ENCODE assay signal across 1 cellular context in genomic region chr2:138081225-138082073, GRCh38.
TF ChIP-seq lines count a peak whose summit lies in the region.

No MANE protein-coding gene starts in this region.

TF ChIP-seq in HepG2, 621 proteins besides CTCF, POLR2A, EP300 and RAD21 (continued from another document):
- TF ChIP-seq ZNF788 (CRISPR knock-in tag; IDR thresholded peaks at IDR 0.05; ENCODE audit: borderline replicate concordance) (no peak), ZNF83 (CRISPR knock-in tag; IDR thresholded peaks at IDR 0.05; ENCODE audit: borderline replicate concordance) (no peak), ZNF557 (CRISPR knock-in tag; IDR thresholded peaks at IDR 0.05) (no peak), ZNF468 (CRISPR knock-in tag; IDR thresholded peaks at IDR 0.05) (no peak), ZBTB42 (CRISPR knock-in tag; IDR thresholded peaks at IDR 0.05) (0 out of 2 replicates have a peak, but pooled peaks have one; percentile 57), ZNF326 (CRISPR knock-in tag; IDR thresholded peaks at IDR 0.05; ENCODE audit: borderline replicate concordance) (no peak), ZNF747 (CRISPR knock-in tag; IDR thresholded peaks at IDR 0.05; ENCODE audit: borderline replicate concordance) (no peak), PRDM4 (CRISPR knock-in tag; IDR thresholded peaks at IDR 0.05; ENCODE audit: borderline replicate concordance) (no peak), FOXP4 (CRISPR knock-in tag; IDR thresholded peaks at IDR 0.05) (0 out of 2 replicates have a peak, but pooled peaks have one; percentile 32), TMF1 (CRISPR knock-in tag; IDR thresholded peaks at IDR 0.05; ENCODE audit: low read depth) (no peak), SRSF4 (IDR thresholded peaks at IDR 0.05; ENCODE audit: low read depth, low read length, poor library complexity, severe bottlenecking) (no peak), PLRG1 (conservative IDR thresholded peaks at IDR 0.05) (no peak), NCOR1 (IDR thresholded peaks at IDR 0.05; ENCODE audit: borderline replicate concordance, low read length) (peak; percentile 47; the same call in 1 of the 2 replicates), RXRB (CRISPR knock-in tag; IDR thresholded peaks at IDR 0.05; ENCODE audit: borderline replicate concordance) (peak; percentile 39; the same call in 1 of the 2 replicates)
